In the genomic region with DNA sequence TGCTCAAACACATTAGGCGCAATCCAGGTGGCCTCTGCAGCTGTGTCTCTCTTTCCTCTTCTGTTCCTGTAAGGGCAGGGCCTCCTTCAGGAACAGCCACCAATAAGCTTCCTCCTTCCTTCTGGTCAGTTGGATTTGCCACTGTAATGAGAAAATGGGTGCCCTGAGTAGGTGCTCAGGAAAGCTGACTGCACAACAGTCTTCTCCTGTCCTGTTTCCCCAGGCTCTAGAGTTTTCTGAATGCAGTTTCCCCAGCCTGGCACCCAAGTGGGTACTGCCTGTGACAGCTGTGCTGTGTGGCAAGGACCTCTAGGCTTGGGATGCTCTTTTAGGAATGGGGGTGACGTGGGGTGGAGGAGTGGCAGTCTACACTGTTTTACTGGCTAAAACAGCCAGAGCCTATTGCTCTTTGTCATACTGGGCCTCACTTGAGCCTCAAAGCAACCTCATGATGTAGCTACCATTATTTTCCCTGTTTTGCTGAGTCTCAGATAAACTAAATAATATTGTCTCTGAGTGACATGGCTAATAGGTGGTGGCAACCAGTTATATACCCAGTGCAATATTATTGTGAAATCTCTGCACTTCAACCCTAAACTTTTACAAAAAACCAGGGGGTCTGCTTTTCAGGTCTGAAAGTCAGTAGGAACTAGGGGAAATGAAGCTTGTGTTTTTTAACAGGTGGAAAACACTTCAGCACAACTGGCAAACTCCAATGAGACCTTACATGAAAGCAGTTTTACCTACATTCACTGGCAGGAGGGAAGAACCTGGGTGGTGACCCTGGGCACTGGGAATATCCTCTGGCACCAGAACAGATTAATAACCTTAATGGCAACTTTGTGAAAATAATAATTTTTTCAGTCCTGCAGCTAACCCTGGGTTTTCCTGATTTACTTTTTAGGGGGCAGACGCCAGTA, we compare ENCODE assay signal across 9 cellular contexts. TPM values are rescaled to one million over a fixed set of nuclear protein-coding genes. Genes with fewer than 3 reads are reported as not detected.
DNase-seq lines count a peak whose midpoint lies in the region; ATAC-seq, FAIRE-seq and TF ChIP-seq lines count a peak whose summit lies in the region.
"Had no signal": no experiment of that assay in that cellular context is flagged by ENCODE, and none has a peak within 500 bp of the region (broad histone marks: within the 10 kb centered on the region; RNA-seq: fewer than 3 reads in every experiment).

No MANE protein-coding gene starts in this region.

- peak overlapping the region; percentile 20 for H3K27ac Mint-ChIP-seq in stimulated activated naive B cell treated with anti-CD40 and anti-IgM and Interleukin-4, amounts not matched to agents 10 μg/mL and 1 μg/mL and 100 μg/mL, for 72 hours

- peaks cover 2% of the 10 kb centered on the region for H3K9me1 ChIP-seq in keratinocyte (ENCODE audit: control insufficient read depth, extremely low read depth, insufficient read depth, low read length)

- peak overlapping the region; percentile 91 for H2AFZ ChIP-seq in SK-N-SH (ENCODE audit: low read depth)
- H2AFZ ChIP-seq in keratinocyte (ENCODE audit: control insufficient read depth, low read length) = no peak overlapping the region

- H3K9me3 ChIP-seq in SK-N-SH (no peaks in the 10 kb centered on the region), adipocyte (ENCODE audit: control insufficient read depth, low read length) (no peaks in the 10 kb centered on the region), keratinocyte (ENCODE audit: control insufficient read depth, low read depth, low read length) (no peaks in the 10 kb centered on the region)

- H3K27ac ChIP-seq in SK-N-SH (ENCODE audit: low read depth in 2 of 2, low read length in 1 of 2) = no peak overlapping the region
- H3K27ac ChIP-seq in keratinocyte (ENCODE audit: control insufficient read depth, insufficient read depth, low read length) = peak overlapping the region; percentile 88

- WGBS in SK-N-SH (ENCODE audit: low lambda C conversion rate) = 67% methylated on average over 3 of the region's 3 CpGs

- TF ChIP-seq EP300 in SK-N-SH (IDR thresholded peaks at IDR 0.05; ENCODE audit: borderline replicate concordance in 1 of 2, low read depth in 1 of 2, low read length in 1 of 2) = no peak

- TF ChIP-seq CTCF in SK-N-SH (IDR thresholded peaks at IDR 0.05) = no peak
- no peak for TF ChIP-seq CTCF in keratinocyte (optimal IDR thresholded peaks at IDR 0.05 in 1 of 3, IDR thresholded peaks at IDR 0.05 in 1 of 3, conservative IDR thresholded peaks at IDR 0.05 in 1 of 3; ENCODE audit: extremely low read depth in 1 of 3, insufficient read depth in 2 of 3, low read length in 3 of 3)

- POLR2A ChIA-PET in SK-N-SH (lab: Yijun Ruan, JAX) = no interaction called here

- peaks cover 44 to 59% of the 10 kb centered on the region in 2 donors for H3K27me3 Mint-ChIP-seq in stimulated activated naive B cell treated with anti-CD40 and anti-IgM and Interleukin-4, amounts not matched to agents 10 μg/mL and 1 μg/mL and 100 μg/mL, for 72 hours

- H3K4me1 Mint-ChIP-seq in stimulated activated naive B cell treated with anti-CD40 and anti-IgM and Interleukin-4, amounts not matched to agents 10 μg/mL and 1 μg/mL and 100 μg/mL, for 72 hours = peaks cover 14 to 15% of the 10 kb centered on the region in 2 donors

- H3K36me3 Mint-ChIP-seq in stimulated activated naive B cell treated with anti-CD40 and anti-IgM and Interleukin-4, amounts not matched to agents 10 μg/mL and 1 μg/mL and 100 μg/mL, for 72 hours = no peaks in the 10 kb centered on the region

- H3K4me3 Mint-ChIP-seq in stimulated activated naive B cell treated with anti-CD40 and anti-IgM and Interleukin-4, amounts not matched to agents 10 μg/mL and 1 μg/mL and 100 μg/mL, for 72 hours = peak overlapping the region; percentile 81 to 87

- H3K36me3 ChIP-seq in SK-N-SH (replicated peaks in 1 of 2; ENCODE audit: control insufficient read depth in 1 of 2, insufficient read depth in 2 of 2, low read length in 1 of 2) (no peaks in the 10 kb centered on the region), adipocyte (ENCODE audit: control insufficient read depth, insufficient read depth, low read length, severe bottlenecking) (no peaks in the 10 kb centered on the region), keratinocyte (ENCODE audit: control insufficient read depth in 2 of 2, extremely low read depth in 1 of 2, insufficient read depth in 2 of 2, low read length in 2 of 2) (no peaks in the 10 kb centered on the region)

- dilution Hi-C loops in keratinocyte (cut with MboI; ENCODE audit: extremely low pct_ligation_motif_present, low sequenced_read_pairs) = no loop called here

- H3K4me2 ChIP-seq in SK-N-SH (peak overlapping the region; percentile 79), keratinocyte (ENCODE audit: control insufficient read depth, extremely low read depth, insufficient read depth, low read depth, low read length) (peak overlapping the region; percentile 83)

- no peaks in the 10 kb centered on the region for H3K9me2 ChIP-seq in SK-N-SH

- no peaks in the 10 kb centered on the region for H3K9me3 Mint-ChIP-seq in stimulated activated naive B cell treated with anti-CD40 and anti-IgM and Interleukin-4, amounts not matched to agents 10 μg/mL and 1 μg/mL and 100 μg/mL, for 72 hours

- ATAC-seq in SK-N-SH treated with all-trans-retinoic acid at 6 μM for 48 hours (no peak), GM21717 (IDR thresholded peaks at IDR 0.05; ENCODE audit: unreplicated experiment) (no peak)
- no peak for ATAC-seq in stimulated activated naive B cell treated with anti-CD40 and anti-IgM and Interleukin-4, amounts not matched to agents 10 μg/mL and 1 μg/mL and 100 μg/mL, for 72 hours (replicated peaks)

- DNase-seq in SK-N-SH = no peak
- DNase-seq in adipocyte (ENCODE audit: low read depth) = no peak
- no peak for DNase-seq in keratinocyte (ENCODE audit: low read depth, low spot score)
- DNase-seq in stimulated activated naive B cell treated with anti-CD40 and anti-IgM and Interleukin-4, amounts not matched to agents 10 μg/mL and 1 μg/mL and 100 μg/mL, for 72 hours = no peak
- no peak for DNase-seq in SKM-1 (lab: John Stamatoyannopoulos, UW; ENCODE audit: unreplicated experiment)
- DNase-seq in cerebellar cortex (ENCODE audit: low spot score) = no peak
- DNase-seq: NCI-H146 had no signal

- no peaks in the 10 kb centered on the region for H3K79me2 ChIP-seq in SK-N-SH (ENCODE audit: insufficient read depth)
- no peaks in the 10 kb centered on the region for H3K79me2 ChIP-seq in keratinocyte (ENCODE audit: control insufficient read depth, insufficient read depth, low read length)

- H4K20me1 ChIP-seq in SK-N-SH (ENCODE audit: insufficient read depth) (no peaks in the 10 kb centered on the region), keratinocyte (ENCODE audit: control insufficient read depth, extremely low read depth, insufficient read depth, low read length) (no peaks in the 10 kb centered on the region)

- H3K27me3 ChIP-seq in SK-N-SH (ENCODE audit: insufficient read depth) (no peaks in the 10 kb centered on the region; the same call in 1 of the 2 replicates), adipocyte (replicated peaks; ENCODE audit: control insufficient read depth, insufficient read depth, low read length) (no peaks in the 10 kb centered on the region), keratinocyte (ENCODE audit: control insufficient read depth, extremely low read depth, insufficient read depth, low read length) (no peaks in the 10 kb centered on the region)

- H3F3A ChIP-seq in SK-N-SH (replicated peaks; ENCODE audit: insufficient read depth) = no peaks in the 10 kb centered on the region

- peak overlapping the region; percentile 64 to 68; a peak in 2 of 4 replicates for H3K4me3 ChIP-seq in SK-N-SH (ENCODE audit: low read depth in 2 of 2, low read length in 1 of 2)
- peak overlapping the region; percentile 85 for H3K4me3 ChIP-seq in adipocyte (ENCODE audit: low read length)
- peak overlapping the region; percentile 60 to 74 (median 70) for H3K4me3 ChIP-seq in keratinocyte (ENCODE audit: control insufficient read depth in 2 of 3, extremely low read depth in 1 of 3, insufficient read depth in 2 of 3, low read depth in 1 of 3, low read length in 3 of 3)

- CTCF ChIA-PET in SK-N-SH (lab: Yijun Ruan, JAX) = interaction anchor here (1.2 to 2.0 kb wide), 3 partner anchors 10 to 36 kb away, joined by 3 to 7 read pairs (median 4); no protein-coding TSS in a partner anchor

- TF ChIP-seq RAD21 in SK-N-SH (IDR thresholded peaks at IDR 0.05; ENCODE audit: low read length) = no peak

- H3K4me1 ChIP-seq in SK-N-SH (ENCODE audit: control insufficient read depth in 1 of 2, insufficient read depth in 2 of 2, low read depth in 1 of 2, low read length in 1 of 2) = peaks cover 0 to 4% of the 10 kb centered on the region in 2 experiments; a peak in 1 of 4 replicates
- H3K4me1 ChIP-seq in adipocyte (ENCODE audit: control insufficient read depth, insufficient read depth, low read length) = peaks cover 17% of the 10 kb centered on the region
- H3K4me1 ChIP-seq in keratinocyte (ENCODE audit: control insufficient read depth, extremely low read depth, insufficient read depth, low read length) = peaks cover 29% of the 10 kb centered on the region

- FAIRE-seq in keratinocyte (lab: Jason Lieb, UNC) = no peak

- H3K9ac ChIP-seq in SK-N-SH = peak overlapping the region; percentile 72; the same call in 1 of the 2 replicates
- peak overlapping the region; percentile 86 for H3K9ac ChIP-seq in adipocyte (ENCODE audit: low read length)
- H3K9ac ChIP-seq in keratinocyte (ENCODE audit: control insufficient read depth, extremely low read depth, insufficient read depth, low read length) = peak overlapping the region; percentile 79

RNA-seq across cellular contexts. Expression of a gene that starts 1.1 kb away (rescaled TPM):
- polyA plus RNA-seq in SK-N-SH (2012; rRNA removed) = 20.9 and 33.7 TPM in 2 replicates
- 11.6 and 21.0 TPM in 2 replicates for polyA plus RNA-seq in SK-N-SH (2012; cell fraction: cytosol; rRNA removed)
- 125 and 134 TPM in 2 replicates for polyA plus RNA-seq in SK-N-SH (2012; cell fraction: nucleus; rRNA removed)
- polyA plus RNA-seq in keratinocyte = 0.96 to 39.7 TPM (median 9.7 TPM) in 3 replicates
- 1.6 TPM for polyA plus RNA-seq in keratinocyte (2011; ENCODE audit: low read depth)
- 10.4 and 20.3 TPM in 2 replicates for polyA plus RNA-seq in keratinocyte (2011; cell fraction: cytosol; rRNA removed)
- polyA plus RNA-seq in keratinocyte (2011; cell fraction: nucleus; rRNA removed) = 115 and 181 TPM in 2 replicates
- 0.99 and 5.7 TPM in 2 replicates for polyA plus RNA-seq in keratinocyte (2012; ENCODE audit: low replicate concordance)
- polyA minus RNA-seq in keratinocyte = 0.69 to 8.7 TPM (median 2.0 TPM) in 3 replicates
- polyA minus RNA-seq in keratinocyte (2011; cell fraction: cytosol; rRNA and poly(A)+ RNA removed) = 18.2 TPM
- polyA minus RNA-seq in keratinocyte (2011; cell fraction: nucleus; rRNA and poly(A)+ RNA removed) = 38.9 and 54.1 TPM in 2 replicates

RNA-seq across cellular contexts. Expression of a gene that starts 59.4 kb away (rescaled TPM):
- 0.31 and 0.34 TPM in 2 replicates for polyA plus RNA-seq in SK-N-SH (2012; rRNA removed)
- polyA plus RNA-seq in SK-N-SH (2012; cell fraction: cytosol; rRNA removed) = 0.14 and 0.24 TPM in 2 replicates
- polyA plus RNA-seq in SK-N-SH (2012; cell fraction: nucleus; rRNA removed) = 0.83 and 0.99 TPM in 2 replicates
- polyA plus RNA-seq in keratinocyte = 2.9 to 10.8 TPM (median 6.3 TPM) in 3 replicates
- polyA plus RNA-seq in keratinocyte (2011; ENCODE audit: low read depth) = 0.50 TPM
- polyA plus RNA-seq in keratinocyte (2011; cell fraction: cytosol; rRNA removed) = 5.6 and 7.3 TPM in 2 replicates
- 20.1 and 32.2 TPM in 2 replicates for polyA plus RNA-seq in keratinocyte (2011; cell fraction: nucleus; rRNA removed)
- polyA plus RNA-seq in keratinocyte (2012; ENCODE audit: low replicate concordance) = 0.68 and 5.8 TPM in 2 replicates
- 0.59 to 2.2 TPM (median 1.0 TPM) in 3 replicates for polyA minus RNA-seq in keratinocyte
- polyA minus RNA-seq in keratinocyte (2011; cell fraction: cytosol; rRNA and poly(A)+ RNA removed) = 1.9 TPM
- polyA minus RNA-seq in keratinocyte (2011; cell fraction: nucleus; rRNA and poly(A)+ RNA removed) = 5.5 and 5.7 TPM in 2 replicates
